13 cellular contexts compared by ENCODE assay signal in genomic region chrX:78375894-78376293, GRCh38. TPM values are rescaled to one million over a fixed set of nuclear protein-coding genes. Genes with fewer than 3 reads are reported as not detected.
DNase-seq lines count a peak whose midpoint lies in the region; ATAC-seq and TF ChIP-seq lines count a peak whose summit lies in the region.
"Had no signal": no experiment of that assay in that cellular context is flagged by ENCODE, and none has a peak within 500 bp of the region (broad histone marks: within the 10 kb centered on the region; RNA-seq: fewer than 3 reads in every experiment).

No MANE protein-coding gene starts in this region.

- no peak overlapping the region for H3K9ac ChIP-seq in DND-41 (ENCODE audit: low read depth, low read length)

- no peaks in the 10 kb centered on the region for H3K79me2 ChIP-seq in DND-41 (ENCODE audit: insufficient read depth, low read length)

- H2AFZ ChIP-seq in DND-41 (ENCODE audit: low read depth, low read length) = 0 out of 2 replicates have a peak overlapping the region, but pooled peaks have one; percentile 44

- peak; percentile 56 for TF ChIP-seq CTCF in DND-41 (IDR thresholded peaks at IDR 0.05; ENCODE audit: borderline replicate concordance, extremely low read depth, low read length, poor library complexity, severe bottlenecking)
- peak; percentile 14 for TF ChIP-seq CTCF in fibroblast of the aortic adventitia (IDR thresholded peaks at IDR 0.05; ENCODE audit: insufficient read depth, low read length)

- peaks cover 33% of the 10 kb centered on the region for H3K4me1 ChIP-seq in DND-41 (ENCODE audit: insufficient read depth, low read length)
- H3K4me1 ChIP-seq: left ventricle myocardium inferior, Peyer's patch, psoas muscle had no signal

- no peaks in the 10 kb centered on the region for H3K27me3 ChIP-seq in DND-41 (ENCODE audit: insufficient read depth, low read length, poor library complexity)
- H3K27me3 ChIP-seq: Peyer's patch had no signal

- no peaks in the 10 kb centered on the region for H3K9me3 ChIP-seq in DND-41 (ENCODE audit: insufficient read depth, low read length, severe bottlenecking)
- H3K9me3 ChIP-seq: Peyer's patch, psoas muscle had no signal

- no peaks in the 10 kb centered on the region for H3K36me3 ChIP-seq in DND-41 (ENCODE audit: insufficient read depth, low read length)
- H3K36me3 ChIP-seq: left ventricle myocardium inferior, Peyer's patch had no signal

- DNase-seq in DND-41 (peak; percentile 10), NOMO-1 treated with dmso at 0.1 percent for 144 hours (lab: John Stamatoyannopoulos, UW; ENCODE audit: unreplicated experiment) (peak; percentile 17), fibroblast of the aortic adventitia (ENCODE audit: low read depth) (peak; percentile 41), SHP77 treated with DMSO at 0.1 percent for 48 hours (lab: John Stamatoyannopoulos, UW) (no peak), medulla oblongata (ENCODE audit: extremely low spot score) (no peak), NCI-H146 treated with DMSO at 0.1 percent for 48 hours (lab: John Stamatoyannopoulos, UW; ENCODE audit: unreplicated experiment) (no peak)
- DNase-seq in stimulated activated CD4-positive, alpha-beta T cell treated with anti-CD3 and anti-CD28 coated beads, Interleukin-2, amount 100 ng/mL, for 24 hours = no peak
- DNase-seq: effector CD8-positive, alpha-beta T cell; left ventricle myocardium inferior; Peyer's patch; psoas muscle had no signal

- H4K20me1 ChIP-seq in DND-41 (ENCODE audit: insufficient read depth, low read length) = no peaks in the 10 kb centered on the region

- 0 out of 2 replicates have a peak overlapping the region, but pooled peaks have one; percentile 26 for H3K4me2 ChIP-seq in DND-41 (ENCODE audit: insufficient read depth, low read length)

- ATAC-seq in DND-41 (ENCODE audit: insufficient read depth, low read depth) = peak; percentile 89
- ATAC-seq in HG02623 (IDR thresholded peaks at IDR 0.05; ENCODE audit: unreplicated experiment) = peak; percentile 40
- ATAC-seq: psoas muscle had no signal

- H3K27ac ChIP-seq in DND-41 (ENCODE audit: low read length) = peak overlapping the region; percentile 78
- H3K27ac ChIP-seq: left ventricle myocardium inferior, Peyer's patch, psoas muscle had no signal

- H3K4me3 ChIP-seq in DND-41 (ENCODE audit: low read depth in 1 of 2, low read length in 2 of 2) (no peak overlapping the region), fibroblast of the aortic adventitia (ENCODE audit: low read depth, low read length) (no peak overlapping the region)
- H3K4me3 ChIP-seq: left ventricle myocardium inferior, Peyer's patch, psoas muscle had no signal

RNA-seq across cellular contexts. Expression of gene CYSLTR1, which starts 48.5 kb away (rescaled TPM):
- total RNA-seq in fibroblast of the aortic adventitia (ENCODE audit: low replicate concordance) = 1.3 TPM in 1 of 2 replicates, not detected in the other
- total RNA-seq: Daoy had no signal

Comparison
In these comparisons a context has a peak if more than half of its experiments do, and no peak if none do; other contexts are left out.
1. DNase-seq: peak in DND-41 (single experiment), NOMO-1 treated with dmso at 0.1 percent for 144 hours (single experiment) and fibroblast of the aortic adventitia (single experiment); none in SHP77 treated with DMSO at 0.1 percent for 48 hours (single experiment), stimulated activated CD4-positive, alpha-beta T cell treated with anti-CD3 and anti-CD28 coated beads, Interleukin-2, amount 100 ng/mL, for 24 hours (0 of 2), medulla oblongata (single experiment) and NCI-H146 treated with DMSO at 0.1 percent for 48 hours (single experiment).